ENCODE assay signal across 23 cellular contexts in the genomic region with DNA sequence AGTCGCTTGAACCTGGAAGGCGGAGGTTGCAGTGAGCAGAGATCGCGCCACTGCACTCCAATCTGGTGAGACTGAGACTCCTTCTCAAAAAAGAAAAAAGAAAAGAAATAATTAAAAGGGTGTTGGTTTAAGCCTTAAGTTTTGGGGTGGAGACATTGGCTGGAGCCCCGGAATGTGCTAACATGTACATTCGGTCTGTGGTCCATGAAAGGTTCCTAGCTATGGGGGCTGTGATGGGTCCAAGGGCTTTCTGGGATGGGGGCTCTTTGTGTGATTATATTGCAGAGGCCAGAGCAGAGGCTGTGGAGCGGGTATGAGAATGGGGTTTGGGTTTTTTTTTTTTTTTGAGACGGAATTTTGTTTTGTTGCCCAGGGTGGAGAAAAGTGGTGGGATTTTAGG. TPM values are rescaled to one million over a fixed set of nuclear protein-coding genes. Genes with fewer than 3 reads are reported as not detected.
"Had no signal": no experiment of that assay in that cellular context is flagged by ENCODE, and none has a peak within 500 bp of the region (broad histone marks: within the 10 kb centered on the region; RNA-seq: fewer than 3 reads in every experiment).

No MANE protein-coding gene starts in this region.

- H3K27me3 Mint-ChIP-seq: activated CD4-positive, alpha-beta T cell treated with anti-CD3 and anti-CD28 coated beads, Interleukin-2, amount 10 ng/mL, durations not matched to agents 24 days and 14 days; activated naive CD8-positive, alpha-beta T cell; progenitor cell of endocrine pancreas had no signal

- H3K4me3 Mint-ChIP-seq: activated CD4-positive, alpha-beta T cell treated with anti-CD3 and anti-CD28 coated beads, Interleukin-2, amount 10 ng/mL, durations not matched to agents 24 days and 14 days; activated naive CD8-positive, alpha-beta T cell; endodermal cell; T-helper 2 cell treated with Interferon-gamma antibody and Interleukin-4, amounts not matched to agents 5 μg/mL and 100 μg/mL, for 36 hours had no signal

- H3K27ac Mint-ChIP-seq: activated CD4-positive, alpha-beta T cell treated with anti-CD3 and anti-CD28 coated beads, Interleukin-2, amount 10 ng/mL, durations not matched to agents 24 days and 14 days; endodermal cell; progenitor cell of endocrine pancreas had no signal

- H3K9me3 ChIP-seq: breast epithelium, colonic mucosa, esophagus squamous epithelium, gastroesophageal sphincter, tibial artery had no signal

- ATAC-seq: activated CD4-positive, CD25-positive, alpha-beta regulatory T cell treated with anti-CD3 and anti-CD28 coated beads, Interleukin-2, amount 50 U/mL, for 24 hours; gastroesophageal sphincter; left ventricle myocardium superior; SK-N-SH treated with all-trans-retinoic acid at 6 μM for 48 hours; stimulated activated naive CD8-positive, alpha-beta T cell treated with anti-CD3 and anti-CD28 coated beads, Interleukin-15, Interleukin-2, amounts not matched to agents 100 U/mL and 50 U/mL, for 24 hours had no signal

- DNase-seq: activated CD4-positive, alpha-beta T cell treated with anti-CD3 and anti-CD28 coated beads, Interleukin-2, amount 10 ng/mL, durations not matched to agents 24 days and 14 days; activated CD8-positive, alpha-beta memory T cell treated with anti-CD3 and anti-CD28 coated beads for 24 hours; activated CD8-positive, alpha-beta memory T cell treated with anti-CD3 and anti-CD28 coated beads, Interleukin-2, amount 50 U/mL, for 4 hours; amniotic stem cell; colonic mucosa; endodermal cell; esophagus squamous epithelium; head of caudate nucleus; hypothalamus; left ventricle myocardium superior; mammary epithelial cell; retina; stimulated activated CD4-positive, alpha-beta T cell treated with anti-CD3 and anti-CD28 coated beads, Interleukin-2, amount 100 ng/mL, for 48 hours; stimulated activated naive CD8-positive, alpha-beta T cell treated with anti-CD3 and anti-CD28 coated beads, Interleukin-15, Interleukin-2, amounts not matched to agents 100 U/mL and 50 U/mL, for 24 hours; tibial artery had no signal

- H3K4me1 Mint-ChIP-seq: endodermal cell had no signal

- H3K9me3 Mint-ChIP-seq: activated CD4-positive, alpha-beta T cell treated with anti-CD3 and anti-CD28 coated beads, Interleukin-2, amount 10 ng/mL, durations not matched to agents 24 days and 14 days; endodermal cell; T-helper 2 cell treated with Interferon-gamma antibody and Interleukin-4, amounts not matched to agents 5 μg/mL and 100 μg/mL, for 36 hours had no signal

RNA-seq across cellular contexts. Expression of a gene that starts 16.4 kb away (rescaled TPM):
- total RNA-seq: progenitor cell of endocrine pancreas had no signal

RNA-seq across cellular contexts. Expression of a gene that starts 22.2 kb away (rescaled TPM):
- total RNA-seq: activated CD4-positive, alpha-beta T cell treated with anti-CD3 and anti-CD28 coated beads, Interleukin-2, amount 10 ng/mL, durations not matched to agents 24 days and 14 days; endodermal cell; mammary epithelial cell; progenitor cell of endocrine pancreas had no signal

RNA-seq across cellular contexts. Expression of a gene that starts 29.2 kb away (rescaled TPM):
- total RNA-seq: gastroesophageal sphincter, mammary epithelial cell, urinary bladder had no signal
